Comparison of ENCODE assay signal across 6 cellular contexts in the genomic region with DNA sequence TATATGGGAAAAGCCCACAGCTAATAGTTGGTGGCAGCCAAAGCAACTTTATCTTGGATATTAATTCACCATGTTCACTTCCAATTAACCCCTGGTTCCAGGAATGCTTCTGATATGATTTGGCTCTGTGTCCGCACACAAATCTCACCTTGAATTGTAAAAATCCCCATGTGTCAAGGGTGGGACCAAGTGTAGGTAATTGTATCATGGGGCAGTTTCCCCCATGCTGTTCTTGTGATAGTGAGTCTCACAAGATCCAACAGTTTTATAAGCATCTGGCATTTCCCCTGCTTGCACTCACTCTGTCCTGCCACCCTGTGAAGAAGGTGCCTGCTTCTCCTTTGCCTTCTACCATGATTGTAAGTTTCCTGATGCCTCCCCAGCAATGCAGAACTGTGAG. TPM values are rescaled to one million over a fixed set of nuclear protein-coding genes. Genes with fewer than 3 reads are reported as not detected.
"Had no signal": no experiment of that assay in that cellular context is flagged by ENCODE, and none has a peak within 500 bp of the region (broad histone marks: within the 10 kb centered on the region; RNA-seq: fewer than 3 reads in every experiment).

No MANE protein-coding gene starts in this region.

RNA-seq across cellular contexts. Expression of gene IQCF5, which starts 6.5 kb away (rescaled TPM):
- total RNA-seq: GM23248, H4, H7, HT-29, IMR-90, K562 had no signal
- polyA plus RNA-seq: GM23248, IMR-90, K562 had no signal

RNA-seq across cellular contexts. Expression of gene IQCF2, which starts 7.5 kb away (rescaled TPM):
- total RNA-seq: GM23248, H4, H7, HT-29, IMR-90, K562 had no signal
- polyA plus RNA-seq: GM23248, IMR-90, K562 had no signal

RNA-seq across cellular contexts. Expression of gene IQCF1, which starts 34.3 kb away (rescaled TPM):
- total RNA-seq: GM23248, H4, H7, HT-29, IMR-90, K562 had no signal
- polyA plus RNA-seq: GM23248, IMR-90, K562 had no signal
